19 cellular contexts compared by ENCODE assay signal in genomic region chrX:82648062-82648461, GRCh38.
A peak's percentile ranks its signal among the peaks of the same experiment; 100 is the strongest.
DNase-seq lines count a peak whose midpoint lies in the region; ATAC-seq and TF ChIP-seq lines count a peak whose summit lies in the region.
"Had no signal": no experiment of that assay in that cellular context is flagged by ENCODE, and none has a peak within 500 bp of the region (broad histone marks: within the 10 kb centered on the region; RNA-seq: fewer than 3 reads in every experiment).

No MANE protein-coding gene starts in this region.

- H3T11ph ChIP-seq in H9 (ENCODE audit: low read length), result no peak overlapping the region

- no peak overlapping the region for H4K5ac ChIP-seq in H9 (ENCODE audit: insufficient read length, low read depth, low read length)

- peaks cover 73 to 77% of the 10 kb centered on the region in 2 experiments for H3K9me3 Mint-ChIP-seq in H9
- H3K9me3 Mint-ChIP-seq in activated naive CD8-positive, alpha-beta T cell treated with anti-CD3 and anti-CD28 coated beads, Interleukin-2, amount 50 U/mL, for 24 hours, result no peaks in the 10 kb centered on the region

- intact Hi-C loops in aorta (cut with DNase I), result no loop called here

- H3K36me3 Mint-ChIP-seq in H9 (ENCODE audit: insufficient read depth in 1 of 3, low read depth in 3 of 3), result peaks cover 8 to 29% (median 22%) of the 10 kb centered on the region in 3 experiments
- no peaks in the 10 kb centered on the region for H3K36me3 Mint-ChIP-seq in activated naive CD8-positive, alpha-beta T cell treated with anti-CD3 and anti-CD28 coated beads, Interleukin-2, amount 50 U/mL, for 24 hours (ENCODE audit: low read depth)
- H3K36me3 Mint-ChIP-seq: naive B cell had no signal

- H3K4me2 ChIP-seq in H9 (ENCODE audit: insufficient read depth, insufficient read length, low read length), result no peak overlapping the region
- H3K4me2 ChIP-seq: GM23338 had no signal

- no peaks in the 10 kb centered on the region for H3K23me2 ChIP-seq in H9 (ENCODE audit: insufficient read length, low read depth, low read length, poor library complexity, severe bottlenecking)

- H3K4me3 Mint-ChIP-seq in H9, result no peak overlapping the region
- no peak overlapping the region for H3K4me3 Mint-ChIP-seq in activated naive CD8-positive, alpha-beta T cell treated with anti-CD3 and anti-CD28 coated beads, Interleukin-2, amount 50 U/mL, for 24 hours
- H3K4me3 Mint-ChIP-seq: GM23338; naive B cell; T-helper 2 cell treated with Interferon-gamma antibody and Interleukin-4, amounts not matched to agents 5 μg/mL and 100 μg/mL, for 36 hours had no signal

- peak; percentile 23 for TF ChIP-seq CTCF in 22Rv1 (IDR thresholded peaks at IDR 0.05)
- peak; percentile 30; the same call in 1 of the 3 replicates for TF ChIP-seq CTCF in H9 (conservative IDR thresholded peaks at IDR 0.05)
- TF ChIP-seq CTCF in RWPE2 (IDR thresholded peaks at IDR 0.05; ENCODE audit: poor library complexity, severe bottlenecking), result peak; percentile 34
- peak; percentile 6 for TF ChIP-seq CTCF in fibroblast of mammary gland (conservative IDR thresholded peaks at IDR 0.05; ENCODE audit: control insufficient read depth, insufficient read depth, low read depth, low read length)

- H2AK5ac ChIP-seq in H9 (ENCODE audit: insufficient read length, low read length), result no peak overlapping the region

- no peak overlapping the region for H2BK120ac ChIP-seq in H9 (ENCODE audit: low read depth, low read length, poor library complexity, severe bottlenecking)

- no peak overlapping the region for H2BK20ac ChIP-seq in H9 (ENCODE audit: low read depth, low read length, poor library complexity, severe bottlenecking)

- no peak overlapping the region for H3K27ac ChIP-seq in 22Rv1
- no peak overlapping the region for H3K27ac ChIP-seq in H9 (ENCODE audit: insufficient read length, low read depth, low read length)
- H3K27ac ChIP-seq in RWPE2 (ENCODE audit: poor library complexity, severe bottlenecking), result no peak overlapping the region
- H3K27ac ChIP-seq in aorta (ENCODE audit: low read depth in 1 of 2, low read length in 2 of 2), result no peak overlapping the region

- H3K56ac ChIP-seq in H9 (ENCODE audit: insufficient read length, low read depth, low read length), result no peak overlapping the region

- H2BK5ac ChIP-seq in H9 (ENCODE audit: insufficient read length, low read length), result no peak overlapping the region

- H3K27me3 ChIP-seq in H9 (ENCODE audit: insufficient read depth, low read length), result no peaks in the 10 kb centered on the region
- no peaks in the 10 kb centered on the region for H3K27me3 ChIP-seq in RWPE2 (ENCODE audit: insufficient read depth, poor library complexity, severe bottlenecking)
- no peaks in the 10 kb centered on the region for H3K27me3 ChIP-seq in aorta (ENCODE audit: control insufficient read depth in 1 of 2, insufficient read depth in 2 of 2, low read length in 1 of 2)

- no peaks in the 10 kb centered on the region for H3K36me3 ChIP-seq in RWPE2 (ENCODE audit: low read depth)
- H3K36me3 ChIP-seq in aorta (ENCODE audit: control insufficient read depth in 1 of 2, insufficient read depth in 2 of 2, low read length in 1 of 2), result no peaks in the 10 kb centered on the region

- H2BK15ac ChIP-seq in H9 (ENCODE audit: low read depth, low read length), result no peak overlapping the region

- no CpG with 5 or more reads among the region's 2 CpGs for WGBS in H9 (ENCODE audit: extremely low coverage, insufficient read length, low lambda C conversion rate)
- 53% methylated on average over 2 of the region's 2 CpGs for WGBS in aorta, 2 donors

- H3K79me2 ChIP-seq in H9 (ENCODE audit: insufficient read depth, low read length), result no peaks in the 10 kb centered on the region; the same call in 1 of the 2 replicates

- no peak overlapping the region for H4K8ac ChIP-seq in H9 (replicated peaks; ENCODE audit: insufficient read length, low read depth, low read length)

- no peak overlapping the region for H3K23ac ChIP-seq in H9 (ENCODE audit: insufficient read length, low read depth, low read length)

- H3K4me1 ChIP-seq in H9 (ENCODE audit: insufficient read depth, low read length) (no peaks in the 10 kb centered on the region), RWPE2 (ENCODE audit: insufficient read depth, poor library complexity, severe bottlenecking) (no peaks in the 10 kb centered on the region), aorta (ENCODE audit: control insufficient read depth in 1 of 2, insufficient read depth in 2 of 2, low read length in 2 of 2) (no peaks in the 10 kb centered on the region)

- peaks cover 0 to 2% of the 10 kb centered on the region in 2 experiments; a peak in 2 of 4 replicates for H3K4me1 Mint-ChIP-seq in H9
- no peaks in the 10 kb centered on the region for H3K4me1 Mint-ChIP-seq in activated naive CD8-positive, alpha-beta T cell treated with anti-CD3 and anti-CD28 coated beads, Interleukin-2, amount 50 U/mL, for 24 hours
- H3K4me1 Mint-ChIP-seq: GM23338, naive B cell had no signal

- H3K4ac ChIP-seq in H9 (ENCODE audit: low read depth, low read length), result no peak overlapping the region

- H2BK12ac ChIP-seq in H9 (ENCODE audit: insufficient read length, low read depth, low read length), result no peak overlapping the region

- H4K91ac ChIP-seq in H9 (ENCODE audit: insufficient read length, low read depth, low read length), result no peak overlapping the region

- H3K9ac ChIP-seq in H9 (ENCODE audit: extremely low read depth, insufficient read length, low read length), result no peak overlapping the region

- no peak overlapping the region for H3K27ac Mint-ChIP-seq in H9
- no peak overlapping the region for H3K27ac Mint-ChIP-seq in activated naive CD8-positive, alpha-beta T cell treated with anti-CD3 and anti-CD28 coated beads, Interleukin-2, amount 50 U/mL, for 24 hours
- H3K27ac Mint-ChIP-seq: GM23338; naive B cell; T-helper 2 cell treated with Interferon-gamma antibody and Interleukin-4, amounts not matched to agents 5 μg/mL and 100 μg/mL, for 36 hours had no signal

- H3K9me3 ChIP-seq in H9 (ENCODE audit: control insufficient read depth, low read depth, low read length), result peaks cover 45% of the 10 kb centered on the region
- no peaks in the 10 kb centered on the region for H3K9me3 ChIP-seq in RWPE2 (ENCODE audit: severe bottlenecking)
- H3K9me3 ChIP-seq in aorta (ENCODE audit: control insufficient read depth, low read length), result no peaks in the 10 kb centered on the region

- DNase-seq in H9 (no peak), RWPE2 (ENCODE audit: low spot score) (no peak), fibroblast of mammary gland (ENCODE audit: low read depth) (no peak), aorta (no peak)
- no peak for DNase-seq in activated naive CD8-positive, alpha-beta T cell treated with anti-CD3 and anti-CD28 coated beads, Interleukin-2, amount 50 U/mL, for 24 hours
- DNase-seq: activated CD8-positive, alpha-beta memory T cell treated with anti-CD3 and anti-CD28 coated beads for 24 hours; COR-L47; foreskin fibroblast; KBM-7; naive B cell; NCI-H146; NCI-H345; stimulated activated CD4-positive, alpha-beta T cell treated with anti-CD3 and anti-CD28 coated beads, Interleukin-2, amount 100 ng/mL, for 48 hours had no signal

- H3K4me3 ChIP-seq in RWPE2 (ENCODE audit: severe bottlenecking), result no peak overlapping the region
- no peak overlapping the region for H3K4me3 ChIP-seq in fibroblast of mammary gland (ENCODE audit: control insufficient read depth, low read depth, low read length)
- no peak overlapping the region for H3K4me3 ChIP-seq in aorta (ENCODE audit: low read length in 2 of 2)
- H3K4me3 ChIP-seq: GM23338 had no signal

- ATAC-seq in RWPE2 (ENCODE audit: low read depth) (no peak), aorta (ENCODE audit: low FRiP score) (no peak), GM19328 (IDR thresholded peaks at IDR 0.05; ENCODE audit: unreplicated experiment) (no peak), HG03460 (IDR thresholded peaks at IDR 0.05; ENCODE audit: unreplicated experiment) (no peak)
- ATAC-seq in activated naive CD8-positive, alpha-beta T cell treated with anti-CD3 and anti-CD28 coated beads, Interleukin-2, amount 50 U/mL, for 24 hours, result no peak
- ATAC-seq: activated CD4-positive, CD25-positive, alpha-beta regulatory T cell treated with anti-CD3 and anti-CD28 coated beads, Interleukin-2, amount 50 U/mL, for 24 hours; GM23338 had no signal

- no peak overlapping the region for H3K18ac ChIP-seq in H9 (ENCODE audit: insufficient read length, low read depth, low read length)

- no peaks in the 10 kb centered on the region for H4K20me1 ChIP-seq in H9 (ENCODE audit: control insufficient read depth, insufficient read depth, insufficient read length)

- no peak overlapping the region for H3K14ac ChIP-seq in H9 (ENCODE audit: insufficient read depth, low read length)

- no peaks in the 10 kb centered on the region for H3K27me3 Mint-ChIP-seq in H9 (ENCODE audit: low read depth)
- H3K27me3 Mint-ChIP-seq in activated naive CD8-positive, alpha-beta T cell treated with anti-CD3 and anti-CD28 coated beads, Interleukin-2, amount 50 U/mL, for 24 hours, result no peaks in the 10 kb centered on the region
- H3K27me3 Mint-ChIP-seq: naive B cell had no signal

- no peaks in the 10 kb centered on the region for H3K79me1 ChIP-seq in H9 (ENCODE audit: insufficient read depth, low read depth, low read length, poor library complexity, severe bottlenecking)

- no peak overlapping the region for H2AFZ ChIP-seq in H9 (ENCODE audit: low read length)
- H2AFZ ChIP-seq: GM23338 had no signal
